Comparison of ENCODE assay signal across 13 cellular contexts in genomic region chr11:73310661-73311393, GRCh38. TPM values are rescaled to one million over a fixed set of nuclear protein-coding genes. Genes with fewer than 3 reads are reported as not detected.
A peak's percentile ranks its signal among the peaks of the same experiment; 100 is the strongest.
DNase-seq lines count a peak whose midpoint lies in the region; TF ChIP-seq lines count a peak whose summit lies in the region.
"Had no signal": no experiment of that assay in that cellular context is flagged by ENCODE, and none has a peak within 500 bp of the region (broad histone marks: within the 10 kb centered on the region; RNA-seq: fewer than 3 reads in every experiment).

No MANE protein-coding gene starts in this region.

- H3K27ac ChIP-seq in ascending aorta = peak overlapping the region; percentile 94 to 96
- H3K27ac ChIP-seq in esophagus squamous epithelium = peak overlapping the region in 3 of 4 donors; percentile 85 to 96 (median 90)
- H3K27ac ChIP-seq in neuronal stem cell (replicated peaks; ENCODE audit: low read length) = no peak overlapping the region
- peak overlapping the region; percentile 94 to 99 (median 98) for H3K27ac ChIP-seq in tibial nerve
- H3K27ac ChIP-seq in OCI-LY7 (ENCODE audit: low read depth, low read length, poor library complexity, severe bottlenecking) = no peak overlapping the region
- H3K27ac ChIP-seq: SK-N-MC had no signal

- POLR2A ChIA-PET in OCI-LY7 (lab: Charles Lee) = no interaction called here

- no peak overlapping the region for H2AK5ac ChIP-seq in neuronal stem cell (ENCODE audit: low read depth, low read length)

- CTCF ChIA-PET in OCI-LY7 (lab: Charles Lee; ENCODE audit: unreplicated experiment) = no interaction called here

- peaks cover 0 to 14% of the 10 kb centered on the region in 2 donors for H3K36me3 ChIP-seq in ascending aorta
- no peaks in the 10 kb centered on the region for H3K36me3 ChIP-seq in esophagus squamous epithelium
- peaks cover 12 to 52% of the 10 kb centered on the region in 2 donors for H3K36me3 ChIP-seq in neuronal stem cell (replicated peaks in 1 of 2; ENCODE audit: control insufficient read depth in 2 of 2, insufficient read depth in 2 of 2, low read length in 2 of 2)
- H3K36me3 ChIP-seq in tibial nerve = peaks cover 0 to 13% (median 2%) of the 10 kb centered on the region in 3 donors
- no peaks in the 10 kb centered on the region for H3K36me3 ChIP-seq in OCI-LY7 (ENCODE audit: insufficient read depth, low read length)

- TF ChIP-seq EP300 in tibial nerve (IDR thresholded peaks at IDR 0.05) = no peak

- H2BK120ac ChIP-seq in neuronal stem cell (ENCODE audit: low read depth, low read length) = no peak overlapping the region

- H2AFZ ChIP-seq in neuronal stem cell (ENCODE audit: low read length) = no peak overlapping the region
- H2AFZ ChIP-seq in OCI-LY7 (ENCODE audit: low read length) = no peak overlapping the region

- H3K9me3 ChIP-seq in ascending aorta = no peaks in the 10 kb centered on the region
- no peaks in the 10 kb centered on the region for H3K9me3 ChIP-seq in esophagus squamous epithelium
- peaks cover 0 to 11% of the 10 kb centered on the region in 2 donors for H3K9me3 ChIP-seq in neuronal stem cell (replicated peaks in 1 of 2; ENCODE audit: control insufficient read depth in 2 of 2, insufficient read depth in 1 of 2, low read depth in 1 of 2, low read length in 2 of 2)
- H3K9me3 ChIP-seq in tibial nerve = no peaks in the 10 kb centered on the region
- no peaks in the 10 kb centered on the region for H3K9me3 ChIP-seq in OCI-LY7 (ENCODE audit: low read length)

- intact Hi-C loops in ascending aorta (cut with DNase I) (no loop called here), esophagus squamous epithelium (cut with DNase I) (no loop called here), OCI-LY7 (cut with micrococcal nuclease; ENCODE audit: unreplicated experiment) (no loop called here)

- H3K79me2 ChIP-seq in OCI-LY7 (ENCODE audit: insufficient read depth, low read depth, low read length) = no peaks in the 10 kb centered on the region

- H3K4me1 ChIP-seq in ascending aorta = peaks cover 0 to 22% of the 10 kb centered on the region in 2 donors
- peaks cover 8 to 96% (median 55%) of the 10 kb centered on the region in 3 donors for H3K4me1 ChIP-seq in esophagus squamous epithelium
- peaks cover 46 to 65% of the 10 kb centered on the region in 2 donors for H3K4me1 ChIP-seq in neuronal stem cell (ENCODE audit: control insufficient read depth in 2 of 2, insufficient read depth in 1 of 2, low read depth in 1 of 2, low read length in 2 of 2)
- peaks cover 0 to 75% (median 57%) of the 10 kb centered on the region in 4 donors for H3K4me1 ChIP-seq in tibial nerve
- peaks cover 28% of the 10 kb centered on the region for H3K4me1 ChIP-seq in OCI-LY7 (ENCODE audit: insufficient read depth, low read length, poor library complexity, severe bottlenecking)

- no peak overlapping the region for H2BK12ac ChIP-seq in neuronal stem cell (ENCODE audit: low read length)

- no peak overlapping the region for H3K4ac ChIP-seq in neuronal stem cell (ENCODE audit: low read length)

- peak overlapping the region; percentile 26 for H2BK5ac ChIP-seq in neuronal stem cell (ENCODE audit: low read length)

- peak overlapping the region; percentile 50 for H3K9ac ChIP-seq in neuronal stem cell (ENCODE audit: low read depth, low read length, poor library complexity)

- peak overlapping the region; percentile 21 for H3K4me2 ChIP-seq in neuronal stem cell (ENCODE audit: insufficient read depth, low read length, poor library complexity, severe bottlenecking)
- H3K4me2 ChIP-seq in OCI-LY7 (ENCODE audit: low read length) = no peak overlapping the region

- peaks cover 38% of the 10 kb centered on the region for H3K79me1 ChIP-seq in neuronal stem cell (ENCODE audit: low read depth, low read length)

- H3K4me3 ChIP-seq in ascending aorta = peak overlapping the region; percentile 71 to 75
- H3K4me3 ChIP-seq in esophagus squamous epithelium = peak overlapping the region; percentile 1 to 89 (median 72)
- H3K4me3 ChIP-seq in neuronal stem cell (ENCODE audit: low read length in 2 of 2) = peak overlapping the region; percentile 57 to 61
- peak overlapping the region; percentile 36 to 90 (median 78) for H3K4me3 ChIP-seq in tibial nerve
- no peak overlapping the region for H3K4me3 ChIP-seq in OCI-LY7 (ENCODE audit: low read depth, low read length, poor library complexity, severe bottlenecking)
- H3K4me3 ChIP-seq: SK-N-MC had no signal

- H3K14ac ChIP-seq in neuronal stem cell (ENCODE audit: low read length) = no peak overlapping the region

- no peak overlapping the region for H4K91ac ChIP-seq in neuronal stem cell (ENCODE audit: low read depth, low read length, poor library complexity)

- TF ChIP-seq CTCF in ascending aorta (IDR thresholded peaks at IDR 0.05) = no peak
- TF ChIP-seq CTCF in esophagus squamous epithelium (IDR thresholded peaks at IDR 0.05) = no peak
- no peak for TF ChIP-seq CTCF in tibial nerve (IDR thresholded peaks at IDR 0.05)
- TF ChIP-seq CTCF in OCI-LY7 (conservative IDR thresholded peaks at IDR 0.05; ENCODE audit: low read length) = no peak

- peak overlapping the region; percentile 44 for H3K23ac ChIP-seq in neuronal stem cell (ENCODE audit: low read depth, low read length, poor library complexity)

- no peaks in the 10 kb centered on the region for H3K9me2 ChIP-seq in OCI-LY7 (ENCODE audit: insufficient read depth, low read length)

- DNase-seq in ascending aorta (ENCODE audit: low spot score in 2 of 2) = no peak
- no peak for DNase-seq in esophagus squamous epithelium (lab: John Stamatoyannopoulos, UW)
- DNase-seq in neuronal stem cell (ENCODE audit: low spot score) = no peak
- no peak for DNase-seq in tibial nerve (ENCODE audit: low spot score in 2 of 2)
- DNase-seq in GM19240 (ENCODE audit: insufficient read length, low spot score) = no peak
- no peak for DNase-seq in OCI-LY7 (ENCODE audit: low spot score)
- DNase-seq in stimulated activated CD4-positive, alpha-beta T cell treated with anti-CD3 and anti-CD28 coated beads, Interleukin-12 subunit alpha, Interleukin-12 subunit beta, amount 100 ng/mL, for 4 hours = no peak
- no peak for DNase-seq in C1 segment of cervical spinal cord (lab: John Stamatoyannopoulos, UW)
- DNase-seq: GOT3, hypothalamus, NCI-H774 had no signal

- H3K27me3 ChIP-seq in ascending aorta = no peaks in the 10 kb centered on the region
- peaks cover 0 to 18% (median 0%) of the 10 kb centered on the region in 4 donors for H3K27me3 ChIP-seq in esophagus squamous epithelium
- no peaks in the 10 kb centered on the region for H3K27me3 ChIP-seq in neuronal stem cell (ENCODE audit: control insufficient read depth in 3 of 3, insufficient read depth in 3 of 3, low read depth in 1 of 3, low read length in 3 of 3)
- no peaks in the 10 kb centered on the region for H3K27me3 ChIP-seq in tibial nerve

- H3K18ac ChIP-seq in neuronal stem cell (ENCODE audit: low read length) = peak overlapping the region; percentile 51

- no peak overlapping the region for H4K8ac ChIP-seq in neuronal stem cell (ENCODE audit: low read depth, low read length)

- H4K20me1 ChIP-seq in OCI-LY7 (ENCODE audit: insufficient read depth, low read length) = no peaks in the 10 kb centered on the region

- no peak for TF ChIP-seq POLR2A in esophagus squamous epithelium (IDR thresholded peaks at IDR 0.05)
- no peak for TF ChIP-seq POLR2A in tibial nerve (IDR thresholded peaks at IDR 0.05)

- BruUV-seq in OCI-LY7 (replicated peaks; lab: Mats Ljungman, UMichigan) = no TSS peak

- no peak overlapping the region for H2BK15ac ChIP-seq in neuronal stem cell (ENCODE audit: low read length)

- whole genome bisulfite sequencing in esophagus squamous epithelium, 2 donors = 47 to 80% methylated on average over 2 of the region's 22 CpGs
- WGBS in neuronal stem cell (ENCODE audit: extremely low coverage in 2 of 2, insufficient read length in 2 of 2, insufficient replicate concordance in 1 of 2), 2 donors = no CpG with 5 or more reads among the region's 22 CpGs
- WGBS in tibial nerve, 2 donors = 38 to 41% methylated on average over 9 to 15 of the region's 22 CpGs

RNA-seq across cellular contexts. Expression of gene ARHGEF17, which starts 2.8 kb away (rescaled TPM):
- total RNA-seq in ascending aorta (193 TPM), esophagus squamous epithelium (10 to 100 TPM in 1 of 4 donors, 1 to 10 TPM in 3; 3.2 to 23.1 (median 5.4) TPM), tibial nerve (100 to 1,000 TPM; 102 to 135 (median 112) TPM), OCI-LY7 (2022) (0.57 and 1.4 TPM in 2 replicates)
- polyA plus RNA-seq in neuronal stem cell (2013, experiment 1 of 2) = 40.1 TPM
- 38.9 TPM for polyA plus RNA-seq in neuronal stem cell (2013, experiment 2 of 2)
- total RNA-seq in OCI-LY7 (2014; rRNA removed; shearing (Covaris generic)) = 0.19 and 0.21 TPM in 2 replicates

RNA-seq across cellular contexts. Expression of gene P2RY6, which starts 38.7 kb away (rescaled TPM):
- total RNA-seq in ascending aorta (8.8 TPM), esophagus squamous epithelium (1 to 10 TPM in 3 of 4 donors, under 1 TPM in 1; 0.26 to 3.6 (median 1.3) TPM), tibial nerve (1 to 10 TPM in 1 of 4 donors, under 1 TPM in 2, not detected in 1; 0.63 to 3.3 (median 0.90) TPM), OCI-LY7 (2022) (not detected in 2 replicates)
- 0.14 TPM for polyA plus RNA-seq in neuronal stem cell (2013, experiment 1 of 2)
- polyA plus RNA-seq in neuronal stem cell (2013, experiment 2 of 2) = 0.17 TPM
- not detected in 2 replicates for total RNA-seq in OCI-LY7 (2014; rRNA removed; shearing (Covaris generic))
- total RNA-seq: activated T-helper 1 cell treated with anti-CD3 and anti-CD28 coated beads, Interleukin-12 subunit alpha, Interleukin-12 subunit beta, Interleukin-2, Interleukin-4 antibody, amounts not matched to agents 30 ng/mL and 10 ng/mL and 1 ng/mL, durations not matched to agents 14 hours and 24 hours and 36 hours had no signal

Comparison
In these comparisons a context has a peak if more than half of its experiments do, and no peak if none do; other contexts are left out.
1. H3K27ac ChIP-seq: peak in ascending aorta (2 of 2), esophagus squamous epithelium (3 of 4) and tibial nerve (4 of 4); none in neuronal stem cell (single experiment) and OCI-LY7 (single experiment).